ENCODE assay signal across 12 cellular contexts in genomic region chr9:128704356-128704670, GRCh38. TPM values are rescaled to one million over a fixed set of nuclear protein-coding genes. Genes with fewer than 3 reads are reported as not detected.
DNase-seq lines count a peak whose midpoint lies in the region; ATAC-seq and TF ChIP-seq lines count a peak whose summit lies in the region.
"Had no signal": no experiment of that assay in that cellular context is flagged by ENCODE, and none has a peak within 500 bp of the region (broad histone marks: within the 10 kb centered on the region; RNA-seq: fewer than 3 reads in every experiment).

No MANE protein-coding gene starts in this region.

- H2BK12ac ChIP-seq in H9 (ENCODE audit: insufficient read length, low read depth, low read length) = no peak overlapping the region

- H2AK5ac ChIP-seq in H9 (ENCODE audit: insufficient read length, low read length) = no peak overlapping the region

- peaks cover 7% of the 10 kb centered on the region for H3K23me2 ChIP-seq in H9 (ENCODE audit: insufficient read length, low read depth, low read length, poor library complexity, severe bottlenecking)

- DNase-seq in H9 (no peak), SK-N-SH (no peak)
- no peak for DNase-seq in effector memory CD8-positive, alpha-beta T cell
- no peak for DNase-seq in effector memory CD4-positive, alpha-beta T cell
- DNase-seq in activated CD8-positive, alpha-beta memory T cell treated with anti-CD3 and anti-CD28 coated beads, Interleukin-2, amount 50 U/mL, for 48 hours = no peak
- DNase-seq: NCI-H187 treated with DMSO at 0.1 percent for 48 hours, NCI-H774, SHP77 had no signal

- no peak for TF ChIP-seq EP300 in SK-N-SH (IDR thresholded peaks at IDR 0.05; ENCODE audit: borderline replicate concordance in 1 of 2, low read depth in 1 of 2, low read length in 1 of 2)

- H3K27me3 Mint-ChIP-seq in H9 (ENCODE audit: low read depth) = peaks cover under 1% of the 10 kb centered on the region; the same call in 1 of the 2 replicates
- no peaks in the 10 kb centered on the region for H3K27me3 Mint-ChIP-seq in effector memory CD8-positive, alpha-beta T cell

- H2BK15ac ChIP-seq in H9 (ENCODE audit: low read depth, low read length) = no peak overlapping the region

- POLR2A ChIA-PET in SK-N-SH (lab: Yijun Ruan, JAX) = interaction anchor here (0.8 kb wide), 1 partner anchor 15 kb away, joined by 3 read pairs; the partner anchor contains the start of gene SET

- H3K14ac ChIP-seq in H9 (ENCODE audit: insufficient read depth, low read length) = no peak overlapping the region

- no peak overlapping the region for H2BK5ac ChIP-seq in H9 (ENCODE audit: insufficient read length, low read length)

- no peaks in the 10 kb centered on the region for H3K9me3 ChIP-seq in BLaER1 treated with 17β-estradiol and CSF1 and Interleukin-3, amounts not matched to agents 10 nM and 100 nM (replicated peaks in 1 of 11)
- H3K9me3 ChIP-seq in H9 (ENCODE audit: control insufficient read depth, low read depth, low read length) (no peaks in the 10 kb centered on the region), neutrophil (no peaks in the 10 kb centered on the region), SK-N-SH (no peaks in the 10 kb centered on the region)
- H3K9me3 ChIP-seq in effector memory CD4-positive, alpha-beta T cell (ENCODE audit: control insufficient read depth, low read length) = no peaks in the 10 kb centered on the region

- H3K27ac ChIP-seq in BLaER1 treated with 17β-estradiol and CSF1 and Interleukin-3, amounts not matched to agents 10 nM and 100 nM = peak overlapping the region in 7 of 11 experiments; percentile 67 to 84 (median 77); a peak in 13 of 22 replicates
- no peak overlapping the region for H3K27ac ChIP-seq in H9 (ENCODE audit: insufficient read length, low read depth, low read length)
- peak overlapping the region; percentile 49 for H3K27ac ChIP-seq in neutrophil
- H3K27ac ChIP-seq in effector memory CD4-positive, alpha-beta T cell (ENCODE audit: insufficient read depth, low read length, poor library complexity, severe bottlenecking) = no peak overlapping the region
- no peak overlapping the region for H3K27ac ChIP-seq in SK-N-SH (ENCODE audit: low read depth in 2 of 2, low read length in 1 of 2)
- H3K27ac ChIP-seq: epithelial cell of prostate had no signal

- no peak overlapping the region for H3K23ac ChIP-seq in H9 (ENCODE audit: insufficient read length, low read depth, low read length)

- no peak overlapping the region for H3K56ac ChIP-seq in H9 (ENCODE audit: insufficient read length, low read depth, low read length)

- H3K18ac ChIP-seq in H9 (ENCODE audit: insufficient read length, low read depth, low read length) = no peak overlapping the region

- no peaks in the 10 kb centered on the region for H3K79me2 ChIP-seq in H9 (ENCODE audit: insufficient read depth, low read length)
- H3K79me2 ChIP-seq in SK-N-SH (ENCODE audit: insufficient read depth) = no peaks in the 10 kb centered on the region

- no peak for ATAC-seq in effector memory CD8-positive, alpha-beta T cell (replicated peaks)
- ATAC-seq in HG03521 (IDR thresholded peaks at IDR 0.05; ENCODE audit: unreplicated experiment) = no peak

- peaks cover 0 to 29% (median 16%) of the 10 kb centered on the region in 11 experiments; a peak in 16 of 22 replicates for H3K36me3 ChIP-seq in BLaER1 treated with 17β-estradiol and CSF1 and Interleukin-3, amounts not matched to agents 10 nM and 100 nM
- H3K36me3 ChIP-seq in neutrophil (no peaks in the 10 kb centered on the region), SK-N-SH (replicated peaks in 1 of 2; ENCODE audit: control insufficient read depth in 1 of 2, insufficient read depth in 2 of 2, low read length in 1 of 2) (no peaks in the 10 kb centered on the region)
- no peaks in the 10 kb centered on the region for H3K36me3 ChIP-seq in effector memory CD4-positive, alpha-beta T cell (ENCODE audit: control insufficient read depth, insufficient read depth, low read length)

- H3K4me1 ChIP-seq in BLaER1 treated with 17β-estradiol and CSF1 and Interleukin-3, amounts not matched to agents 10 nM and 100 nM = peaks cover 15 to 55% (median 46%) of the 10 kb centered on the region in 10 experiments
- no peaks in the 10 kb centered on the region for H3K4me1 ChIP-seq in H9 (ENCODE audit: insufficient read depth, low read length)
- peaks cover 11 to 20% of the 10 kb centered on the region in 2 experiments for H3K4me1 ChIP-seq in neutrophil (ENCODE audit: control insufficient read depth in 1 of 2, insufficient read depth in 1 of 2, low read depth in 1 of 2, low read length in 1 of 2)
- H3K4me1 ChIP-seq in effector memory CD4-positive, alpha-beta T cell (ENCODE audit: control insufficient read depth, insufficient read depth, low read length, poor library complexity, severe bottlenecking) = peaks cover 11% of the 10 kb centered on the region
- peaks cover 0 to 4% of the 10 kb centered on the region in 2 experiments; a peak in 1 of 4 replicates for H3K4me1 ChIP-seq in SK-N-SH (ENCODE audit: control insufficient read depth in 1 of 2, insufficient read depth in 2 of 2, low read depth in 1 of 2, low read length in 1 of 2)

- H3F3A ChIP-seq in SK-N-SH (replicated peaks; ENCODE audit: insufficient read depth) = peaks cover 19% of the 10 kb centered on the region

- no peaks in the 10 kb centered on the region for H3K27me3 ChIP-seq in BLaER1 treated with 17β-estradiol and CSF1 and Interleukin-3, amounts not matched to agents 10 nM and 100 nM
- H3K27me3 ChIP-seq in H9 (ENCODE audit: insufficient read depth, low read length) (no peaks in the 10 kb centered on the region), neutrophil (peaks cover 20% of the 10 kb centered on the region), SK-N-SH (ENCODE audit: insufficient read depth) (no peaks in the 10 kb centered on the region)
- H3K27me3 ChIP-seq in effector memory CD4-positive, alpha-beta T cell (replicated peaks; ENCODE audit: control insufficient read depth, insufficient read depth, low read length, poor library complexity, severe bottlenecking) = no peaks in the 10 kb centered on the region

- no peaks in the 10 kb centered on the region for H3K9me2 ChIP-seq in SK-N-SH

- H4K91ac ChIP-seq in H9 (ENCODE audit: insufficient read length, low read depth, low read length) = no peak overlapping the region

- H3T11ph ChIP-seq in H9 (ENCODE audit: low read length) = no peak overlapping the region

- TF ChIP-seq CTCF in H9 (conservative IDR thresholded peaks at IDR 0.05) = no peak
- no peak for TF ChIP-seq CTCF in neutrophil (IDR thresholded peaks at IDR 0.05)
- TF ChIP-seq CTCF in SK-N-SH (IDR thresholded peaks at IDR 0.05) = no peak

- H2BK120ac ChIP-seq in H9 (ENCODE audit: low read depth, low read length, poor library complexity, severe bottlenecking) = no peak overlapping the region

- H3K4me3 ChIP-seq in BLaER1 treated with 17β-estradiol and CSF1 and Interleukin-3, amounts not matched to agents 10 nM and 100 nM = peak overlapping the region in 9 of 10 experiments; percentile 75 to 92 (median 86); a peak in 11 of 20 replicates
- no peak overlapping the region for H3K4me3 ChIP-seq in neutrophil (ENCODE audit: low read depth in 1 of 2, low read length in 1 of 2)
- H3K4me3 ChIP-seq in effector memory CD4-positive, alpha-beta T cell (ENCODE audit: insufficient read depth, low read depth, low read length, poor library complexity, severe bottlenecking) = no peak overlapping the region
- no peak overlapping the region for H3K4me3 ChIP-seq in SK-N-SH (ENCODE audit: low read depth in 2 of 2, low read length in 1 of 2)

- H3K36me3 Mint-ChIP-seq in H9 (ENCODE audit: insufficient read depth in 1 of 3, low read depth in 3 of 3) = peaks cover 0 to 4% (median 0%) of the 10 kb centered on the region in 3 experiments; a peak in 2 of 7 replicates
- H3K36me3 Mint-ChIP-seq in effector memory CD8-positive, alpha-beta T cell (ENCODE audit: insufficient read depth) = peaks cover 7% of the 10 kb centered on the region

- H4K5ac ChIP-seq in H9 (ENCODE audit: insufficient read length, low read depth, low read length) = no peak overlapping the region

- peaks cover 2% of the 10 kb centered on the region in 2 experiments; a peak in 1 of 5 replicates for H3K9me3 Mint-ChIP-seq in H9
- no peaks in the 10 kb centered on the region for H3K9me3 Mint-ChIP-seq in effector memory CD8-positive, alpha-beta T cell

- no peak overlapping the region for H4K8ac ChIP-seq in H9 (replicated peaks; ENCODE audit: insufficient read length, low read depth, low read length)

- H3K4me3 Mint-ChIP-seq in H9 = peak overlapping the region; percentile 17 to 88; a peak in 3 of 5 replicates
- H3K4me3 Mint-ChIP-seq in effector memory CD8-positive, alpha-beta T cell = peak overlapping the region; percentile 25 to 81

- H4K20me1 ChIP-seq in BLaER1 treated with 17β-estradiol and CSF1 and Interleukin-3, amounts not matched to agents 10 nM and 100 nM = peaks cover 0 to 19% (median 0%) of the 10 kb centered on the region in 11 experiments; a peak in 2 of 22 replicates
- no peaks in the 10 kb centered on the region for H4K20me1 ChIP-seq in H9 (ENCODE audit: control insufficient read depth, insufficient read depth, insufficient read length)
- no peaks in the 10 kb centered on the region for H4K20me1 ChIP-seq in SK-N-SH (ENCODE audit: insufficient read depth)

- H3K79me1 ChIP-seq in H9 (ENCODE audit: insufficient read depth, low read depth, low read length, poor library complexity, severe bottlenecking) = no peaks in the 10 kb centered on the region

- H3K4me2 ChIP-seq in BLaER1 treated with 17β-estradiol and CSF1 and Interleukin-3, amounts not matched to agents 10 nM and 100 nM = peak overlapping the region; percentile 82 to 99 (median 96)
- H3K4me2 ChIP-seq in H9 (ENCODE audit: insufficient read depth, insufficient read length, low read length) = no peak overlapping the region
- no peak overlapping the region for H3K4me2 ChIP-seq in SK-N-SH

- H3K27ac Mint-ChIP-seq in H9 = no peak overlapping the region
- H3K27ac Mint-ChIP-seq in effector memory CD8-positive, alpha-beta T cell = peak overlapping the region in 1 of 2 donors; percentile 22

- no CpG with 5 or more reads among the region's 5 CpGs for WGBS in H9 (ENCODE audit: extremely low coverage, insufficient read length, low lambda C conversion rate)
- WGBS in SK-N-SH (ENCODE audit: low lambda C conversion rate) = 100% methylated on average over 1 of the region's 5 CpGs

- peaks cover 2 to 7% of the 10 kb centered on the region in 2 experiments; a peak in 3 of 4 replicates for H3K4me1 Mint-ChIP-seq in H9
- peaks cover 12 to 16% of the 10 kb centered on the region in 2 donors for H3K4me1 Mint-ChIP-seq in effector memory CD8-positive, alpha-beta T cell (ENCODE audit: low read depth in 2 of 2)

- CTCF ChIA-PET in SK-N-SH (lab: Yijun Ruan, JAX) = interaction anchor here (0.6 to 4.0 kb wide), 10 partner anchors 11 to 148 kb away, joined by 3 to 64 read pairs (median 4); partner anchors contain the start of genes ENDOG, SET and ZDHHC12

- H3K4ac ChIP-seq in H9 (ENCODE audit: low read depth, low read length) = no peak overlapping the region

- H2BK20ac ChIP-seq in H9 (ENCODE audit: low read depth, low read length, poor library complexity, severe bottlenecking) = no peak overlapping the region

- peak overlapping the region in 10 of 11 experiments; percentile 74 to 88 (median 86); a peak in 16 of 22 replicates for H3K9ac ChIP-seq in BLaER1 treated with 17β-estradiol and CSF1 and Interleukin-3, amounts not matched to agents 10 nM and 100 nM
- no peak overlapping the region for H3K9ac ChIP-seq in H9 (ENCODE audit: extremely low read depth, insufficient read length, low read length)
- H3K9ac ChIP-seq in SK-N-SH = no peak overlapping the region

- no peak for TF ChIP-seq RAD21 in SK-N-SH (IDR thresholded peaks at IDR 0.05; ENCODE audit: low read length)

- H2AFZ ChIP-seq in H9 (ENCODE audit: low read length) = no peak overlapping the region
- no peak overlapping the region for H2AFZ ChIP-seq in SK-N-SH (ENCODE audit: low read depth)

RNA-seq across cellular contexts. Expression of gene PKN3, which starts 2.0 kb away (rescaled TPM):
- total RNA-seq in H9 (2021) = 23.8 and 25.0 TPM in 2 replicates
- polyA plus RNA-seq in SK-N-SH (2012; rRNA removed) = 5.0 and 7.8 TPM in 2 replicates
- polyA plus RNA-seq in SK-N-SH (2012; cell fraction: cytosol; rRNA removed) = 1.8 and 4.1 TPM in 2 replicates
- 15.1 and 16.8 TPM in 2 replicates for polyA plus RNA-seq in SK-N-SH (2012; cell fraction: nucleus; rRNA removed)

RNA-seq across cellular contexts. Expression of gene SET, which starts 15.3 kb away (rescaled TPM):
- total RNA-seq in H9 (2021) = 1,148 and 1,158 TPM in 2 replicates
- 64.6 and 79.5 TPM in 2 replicates for polyA plus RNA-seq in SK-N-SH (2012; rRNA removed)
- polyA plus RNA-seq in SK-N-SH (2012; cell fraction: cytosol; rRNA removed) = 101 and 156 TPM in 2 replicates
- 59.7 and 115 TPM in 2 replicates for polyA plus RNA-seq in SK-N-SH (2012; cell fraction: nucleus; rRNA removed)

RNA-seq across cellular contexts. Expression of gene ZDHHC12, which starts 19.6 kb away (rescaled TPM):
- total RNA-seq in H9 (2021) = 42.8 and 45.8 TPM in 2 replicates
- polyA plus RNA-seq in SK-N-SH (2012; rRNA removed) = 36.6 and 51.3 TPM in 2 replicates
- polyA plus RNA-seq in SK-N-SH (2012; cell fraction: cytosol; rRNA removed) = 20.8 and 32.1 TPM in 2 replicates
- 26.9 and 52.8 TPM in 2 replicates for polyA plus RNA-seq in SK-N-SH (2012; cell fraction: nucleus; rRNA removed)

RNA-seq across cellular contexts. Expression of gene DYNC2I2, which starts 47.7 kb away (rescaled TPM):
- total RNA-seq in H9 (2021) = 58.6 and 62.2 TPM in 2 replicates
- polyA plus RNA-seq in SK-N-SH (2012; rRNA removed) = 57.2 and 73.7 TPM in 2 replicates
- 26.1 and 39.0 TPM in 2 replicates for polyA plus RNA-seq in SK-N-SH (2012; cell fraction: cytosol; rRNA removed)
- 102 and 199 TPM in 2 replicates for polyA plus RNA-seq in SK-N-SH (2012; cell fraction: nucleus; rRNA removed)

Comparison
In these comparisons a context has a peak if more than half of its experiments do, and no peak if none do; other contexts are left out.
1. H3K27ac ChIP-seq: peak in BLaER1 treated with 17β-estradiol and CSF1 and Interleukin-3, amounts not matched to agents 10 nM and 100 nM (7 of 11) and neutrophil (single experiment); none in H9 (single experiment), effector memory CD4-positive, alpha-beta T cell (single experiment) and SK-N-SH (0 of 2).
2. H3K4me2 ChIP-seq: peak in BLaER1 treated with 17β-estradiol and CSF1 and Interleukin-3, amounts not matched to agents 10 nM and 100 nM (11 of 11); none in H9 (single experiment) and SK-N-SH (single experiment).
3. H3K4me3 ChIP-seq: peak in BLaER1 treated with 17β-estradiol and CSF1 and Interleukin-3, amounts not matched to agents 10 nM and 100 nM (9 of 10); none in neutrophil (0 of 2), effector memory CD4-positive, alpha-beta T cell (single experiment) and SK-N-SH (0 of 2).
4. H3K9ac ChIP-seq: peak in BLaER1 treated with 17β-estradiol and CSF1 and Interleukin-3, amounts not matched to agents 10 nM and 100 nM (10 of 11); none in H9 (single experiment) and SK-N-SH (single experiment).